ENCODE assay signal across 19 cellular contexts in genomic region chr14:74570696-74571095, GRCh38. TPM values are rescaled to one million over a fixed set of nuclear protein-coding genes. Genes with fewer than 3 reads are reported as not detected.
DNase-seq lines count a peak whose midpoint lies in the region; ATAC-seq and TF ChIP-seq lines count a peak whose summit lies in the region.
"Had no signal": no experiment of that assay in that cellular context is flagged by ENCODE, and none has a peak within 500 bp of the region (broad histone marks: within the 10 kb centered on the region; RNA-seq: fewer than 3 reads in every experiment).

No MANE protein-coding gene starts in this region.

- peaks cover 93% of the 10 kb centered on the region for H3K4me1 Mint-ChIP-seq in HFFc6 (ENCODE audit: low read depth)
- H3K4me1 Mint-ChIP-seq: activated B cell treated with CpG ODN at 0.5 μM for 24 hours had no signal

- 82% methylated on average over 5 of the region's 5 CpGs for WGBS in mesenchymal stem cell

- H3K79me1 ChIP-seq in mesenchymal stem cell (replicated peaks; ENCODE audit: low read length, poor library complexity, severe bottlenecking): peaks cover 6% of the 10 kb centered on the region

- no peaks in the 10 kb centered on the region for H3K27me3 ChIP-seq in breast epithelium
- no peaks in the 10 kb centered on the region for H3K27me3 ChIP-seq in mesenchymal stem cell (ENCODE audit: control insufficient read depth in 1 of 2, insufficient read depth in 1 of 2, low read length in 2 of 2)
- no peaks in the 10 kb centered on the region for H3K27me3 ChIP-seq in thoracic aorta (replicated peaks; ENCODE audit: insufficient read depth)
- H3K27me3 ChIP-seq: cardiac muscle cell had no signal

- H3K9me3 ChIP-seq in breast epithelium (no peaks in the 10 kb centered on the region), mesenchymal stem cell (ENCODE audit: control insufficient read depth, low read length) (no peaks in the 10 kb centered on the region), thoracic aorta (no peaks in the 10 kb centered on the region)

- peak overlapping the region; percentile 49 to 56 for H3K4ac ChIP-seq in mesenchymal stem cell (ENCODE audit: low read depth in 1 of 2, low read length in 2 of 2)

- H3K4me1 ChIP-seq in breast epithelium (peaks cover 18 to 43% of the 10 kb centered on the region in 2 donors), mesenchymal stem cell (ENCODE audit: control insufficient read depth, insufficient read depth, low read depth, low read length) (peaks cover 60% of the 10 kb centered on the region), thoracic aorta (ENCODE audit: control insufficient read depth in 1 of 2, low read depth in 2 of 2) (peaks cover 86 to 100% of the 10 kb centered on the region in 2 donors)

- peak overlapping the region; percentile 93 for H3K27ac Mint-ChIP-seq in HFFc6
- H3K27ac Mint-ChIP-seq: activated B cell treated with CpG ODN at 0.5 μM for 24 hours; activated naive CD4-positive, alpha-beta T cell treated with anti-CD3 and anti-CD28 coated beads, Interleukin-2, amount 10 ng/mL, durations not matched to agents 7 days and 5 days; B cell; endodermal cell; T-cell had no signal

- peak overlapping the region; percentile 93 for H4K91ac ChIP-seq in mesenchymal stem cell (ENCODE audit: low read length)

- peak overlapping the region in 1 of 2 experiments; percentile 95 for H2BK12ac ChIP-seq in mesenchymal stem cell (ENCODE audit: low read length in 2 of 2)

- H3K18ac ChIP-seq in mesenchymal stem cell (ENCODE audit: low read depth in 1 of 2, low read length in 2 of 2): peak overlapping the region; percentile 25 to 90

- TF ChIP-seq POLR2A in breast epithelium (IDR thresholded peaks at IDR 0.05): no peak

- no peak for DNase-seq in HFFc6
- DNase-seq in breast epithelium (ENCODE audit: low spot score in 2 of 2): no peak
- DNase-seq in mesenchymal stem cell: no peak
- DNase-seq in thoracic aorta (ENCODE audit: low spot score): no peak
- no peak for DNase-seq in effector CD4-positive, alpha-beta T cell
- no peak for DNase-seq in MV-4-11 (lab: John Stamatoyannopoulos, UW)
- DNase-seq in OCI-M1 (lab: John Stamatoyannopoulos, UW): no peak
- DNase-seq: activated B cell treated with CpG ODN at 0.5 μM for 24 hours; activated naive CD4-positive, alpha-beta T cell treated with anti-CD3 and anti-CD28 coated beads, Interleukin-2, amount 10 ng/mL, durations not matched to agents 7 days and 5 days; DMS 273 treated with DMSO at 0.1 percent for 48 hours; endodermal cell; islet precursor cell; NCI-H1436 treated with DMSO at 0.1 percent for 48 hours; stimulated activated CD4-positive, alpha-beta T cell treated with anti-CD3 and anti-CD28 coated beads, Interleukin-4, amount 100 ng/mL, for 1 hour; T-cell had no signal

- H3K4me3 ChIP-seq in breast epithelium (no peak overlapping the region), mesenchymal stem cell (ENCODE audit: insufficient read depth in 1 of 2, low read depth in 1 of 2, low read length in 2 of 2) (no peak overlapping the region), thoracic aorta (no peak overlapping the region)
- H3K4me3 ChIP-seq: cardiac muscle cell had no signal

- H3K36me3 ChIP-seq in breast epithelium (no peaks in the 10 kb centered on the region), mesenchymal stem cell (ENCODE audit: control insufficient read depth in 1 of 2, insufficient read depth in 2 of 2, low read depth in 1 of 2, low read length in 2 of 2) (peaks cover 30 to 36% of the 10 kb centered on the region in 2 experiments), thoracic aorta (no peaks in the 10 kb centered on the region)
- H3K36me3 ChIP-seq: cardiac muscle cell had no signal

- peak overlapping the region; percentile 99 for H2AK5ac ChIP-seq in mesenchymal stem cell (ENCODE audit: low read length, severe bottlenecking)

- H3K27me3 Mint-ChIP-seq in HFFc6 (ENCODE audit: insufficient read depth): no peaks in the 10 kb centered on the region; the same call in 1 of the 2 replicates

- no peak overlapping the region for H3K23ac ChIP-seq in mesenchymal stem cell (ENCODE audit: low read length in 2 of 2)

- peak overlapping the region; percentile 57 for H2BK15ac ChIP-seq in mesenchymal stem cell (ENCODE audit: low read depth, poor library complexity, severe bottlenecking)

- intact Hi-C loops in breast epithelium (cut with DNase I; ENCODE audit: low total_unique reads): no loop called here

- TF ChIP-seq CTCF in HFFc6 (IDR thresholded peaks at IDR 0.05) (no peak), breast epithelium (IDR thresholded peaks at IDR 0.05) (no peak), thoracic aorta (IDR thresholded peaks at IDR 0.05) (no peak)

- H3K9me3 Mint-ChIP-seq in HFFc6: no peaks in the 10 kb centered on the region
- H3K9me3 Mint-ChIP-seq: activated B cell treated with CpG ODN at 0.5 μM for 24 hours; activated naive CD4-positive, alpha-beta T cell treated with anti-CD3 and anti-CD28 coated beads, Interleukin-2, amount 10 ng/mL, durations not matched to agents 7 days and 5 days; endodermal cell; T-cell had no signal

- peak overlapping the region; percentile 67 for H4K8ac ChIP-seq in mesenchymal stem cell (ENCODE audit: low read length)

- H3K14ac ChIP-seq in mesenchymal stem cell (ENCODE audit: low read length in 2 of 2): no peak overlapping the region

- H3K9ac ChIP-seq in mesenchymal stem cell (ENCODE audit: low read length): peak overlapping the region; percentile 86
- H3K9ac ChIP-seq: KMS-11 had no signal

- ATAC-seq in thoracic aorta (ENCODE audit: insufficient number of reproducible peaks, low FRiP score, low read depth) (no peak), GM21528 (IDR thresholded peaks at IDR 0.05; ENCODE audit: low FRiP score, unreplicated experiment) (no peak)
- ATAC-seq: T-cell had no signal

- H3K27ac ChIP-seq in breast epithelium (peak overlapping the region; percentile 93 to 94), mesenchymal stem cell (ENCODE audit: low read length, poor library complexity, severe bottlenecking) (peak overlapping the region; percentile 100), thoracic aorta (peak overlapping the region; percentile 90 to 96)
- H3K27ac ChIP-seq: cardiac muscle cell, KMS-11 had no signal

- H3K4me3 Mint-ChIP-seq in HFFc6: peak overlapping the region; percentile 85; the same call in 1 of the 2 replicates
- H3K4me3 Mint-ChIP-seq: activated B cell treated with CpG ODN at 0.5 μM for 24 hours; activated naive CD4-positive, alpha-beta T cell treated with anti-CD3 and anti-CD28 coated beads, Interleukin-2, amount 10 ng/mL, durations not matched to agents 7 days and 5 days; B cell; endodermal cell had no signal

- H2BK120ac ChIP-seq in mesenchymal stem cell (ENCODE audit: low read depth, low read length): peak overlapping the region; percentile 93

- H3K4me2 ChIP-seq in mesenchymal stem cell (ENCODE audit: low read length, poor library complexity, severe bottlenecking): no peak overlapping the region
- H3K4me2 ChIP-seq: KMS-11 had no signal

- peak overlapping the region; percentile 99 for H2BK5ac ChIP-seq in mesenchymal stem cell (ENCODE audit: low read depth, low read length, poor library complexity, severe bottlenecking)

- H3K36me3 Mint-ChIP-seq in HFFc6 (ENCODE audit: low read depth): peaks cover 5% of the 10 kb centered on the region; the same call in 1 of the 2 replicates
- H3K36me3 Mint-ChIP-seq: activated naive CD4-positive, alpha-beta T cell treated with anti-CD3 and anti-CD28 coated beads, Interleukin-2, amount 10 ng/mL, durations not matched to agents 7 days and 5 days; T-cell had no signal

- no peak overlapping the region for H2AFZ ChIP-seq in mesenchymal stem cell (ENCODE audit: low read depth, low read length)

RNA-seq across cellular contexts. Expression of gene LTBP2, which starts 41.3 kb away (rescaled TPM):
- 100 to 1,000 TPM; 109 to 165 (median 120) TPM for total RNA-seq in HFFc6 (2021; fragmentation: NEBNext Ultra II Directional; extraction: Animal tissue kit (Norgen Biotek cat#: 25700))
- 10 to 100 TPM; 34.7 to 91.1 (median 79.0) TPM for total RNA-seq in breast epithelium
- 16.6 TPM for polyA plus RNA-seq in mesenchymal stem cell (2013, experiment 1 of 2)
- 16.0 TPM for polyA plus RNA-seq in mesenchymal stem cell (2013, experiment 2 of 2)
- total RNA-seq in thoracic aorta: 100 to 1,000 TPM; 674 to 973 TPM

Comparison
In these comparisons a context has a peak if more than half of its experiments do, and no peak if none do; other contexts are left out.
1. RNA of gene LTBP2, which starts 41.3 kb away (total RNA-seq): 674 to 973 TPM in thoracic aorta; 109 to 165 TPM in HFFc6 and 34.7 to 91.1 TPM in breast epithelium; every median in the first group is over 4 times any median in the second.
2. Peak in every context shown above with its lines, with median percentiles within 50 percentile points of each other: H3K27ac ChIP-seq.